21 cellular contexts compared by ENCODE assay signal in the genomic region with DNA sequence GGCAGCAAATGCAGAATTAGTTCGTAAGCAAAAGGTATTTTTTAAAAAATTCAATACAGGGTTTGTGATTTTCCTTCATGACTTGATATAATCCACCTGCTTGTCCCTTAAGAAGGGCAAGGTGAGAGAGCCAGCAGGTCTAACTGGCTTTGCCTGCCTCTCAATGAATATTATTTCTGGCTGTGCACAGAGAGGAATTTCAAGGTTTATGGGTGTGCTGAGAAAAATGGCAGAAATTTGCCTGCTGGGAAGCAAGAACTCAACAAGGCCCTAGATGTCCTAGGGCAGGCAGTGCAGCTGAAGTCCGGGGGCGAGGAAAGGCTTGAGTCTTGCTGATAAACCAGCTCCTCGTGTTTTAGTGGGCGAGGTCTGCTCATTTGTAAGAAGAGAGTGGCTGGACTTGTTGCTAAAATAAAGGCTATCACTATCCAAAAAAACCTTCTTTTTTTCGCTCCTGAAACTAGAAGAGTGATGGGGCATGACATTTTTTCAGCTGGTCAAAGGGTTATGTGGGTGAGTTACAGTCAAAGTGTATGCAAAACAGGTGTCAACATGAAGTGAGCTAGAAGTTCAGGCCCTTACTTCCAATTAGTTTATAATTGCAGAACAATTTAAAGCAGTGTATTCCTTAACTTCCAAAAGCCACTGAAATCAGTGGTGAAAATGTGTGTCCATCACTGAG.
DNase-seq lines count a peak whose midpoint lies in the region; ATAC-seq and TF ChIP-seq lines count a peak whose summit lies in the region.
"Had no signal": no experiment of that assay in that cellular context is flagged by ENCODE, and none has a peak within 500 bp of the region (broad histone marks: within the 10 kb centered on the region; RNA-seq: fewer than 3 reads in every experiment).

No MANE protein-coding gene starts in this region.

- H3K4me1 ChIP-seq in PC-9 (replicated peaks; ENCODE audit: insufficient read depth) (peaks cover 10% of the 10 kb centered on the region), trophoblast cell (ENCODE audit: control insufficient read depth in 1 of 2, insufficient read depth in 2 of 2, low read length in 2 of 2) (peaks cover 3 to 6% of the 10 kb centered on the region in 2 experiments), ovary (ENCODE audit: insufficient read depth) (peaks cover 4% of the 10 kb centered on the region), adrenal gland (replicated peaks in 1 of 2) (no peaks in the 10 kb centered on the region)
- H3K4me1 ChIP-seq: ascending aorta, HAP-1 had no signal

- no peaks in the 10 kb centered on the region for H3K9me2 ChIP-seq in PC-9 (ENCODE audit: insufficient read depth)

- H3K9me3 ChIP-seq in PC-9 (ENCODE audit: insufficient read depth, low read depth) (no peaks in the 10 kb centered on the region), trophoblast cell (ENCODE audit: insufficient read depth, low read depth, low read length) (peaks cover 2% of the 10 kb centered on the region), ovary (no peaks in the 10 kb centered on the region), adrenal gland (replicated peaks in 1 of 3) (no peaks in the 10 kb centered on the region)
- H3K9me3 ChIP-seq: ascending aorta, HAP-1 had no signal

- H3K9ac ChIP-seq in trophoblast cell (ENCODE audit: low read length) = no peak overlapping the region

- H3K27me3 ChIP-seq in PC-9 (ENCODE audit: insufficient read depth, low read depth) (no peaks in the 10 kb centered on the region), trophoblast cell (ENCODE audit: insufficient read depth, low read length) (no peaks in the 10 kb centered on the region), brain microvascular endothelial cell (replicated peaks) (no peaks in the 10 kb centered on the region), ovary (no peaks in the 10 kb centered on the region), adrenal gland (no peaks in the 10 kb centered on the region)
- H3K27me3 ChIP-seq: ascending aorta, heart left ventricle had no signal

- no peak overlapping the region for H2AK5ac ChIP-seq in trophoblast cell (ENCODE audit: low read length)

- H4K12ac ChIP-seq in trophoblast cell (ENCODE audit: low read depth, low read length) = no peak overlapping the region

- peaks cover 2% of the 10 kb centered on the region for H3K79me1 ChIP-seq in trophoblast cell (ENCODE audit: low read length)

- intact Hi-C loops in PC-9 (cut with micrococcal nuclease; ENCODE audit: unreplicated experiment) = no loop called here
- intact Hi-C loops in ovary (cut with DNase I) = no loop called here
- intact Hi-C loops in adrenal gland (cut with DNase I) = no loop called here

- H3K4ac ChIP-seq in trophoblast cell (ENCODE audit: low read depth, low read length) = no peak overlapping the region

- no peak overlapping the region for H4K8ac ChIP-seq in trophoblast cell (ENCODE audit: low read depth, low read length)

- DNase-seq in PC-9 = peak; percentile 25 to 66
- peak; percentile 48 to 58 for DNase-seq in trophoblast cell
- no peak for DNase-seq in brain microvascular endothelial cell
- DNase-seq in NK-92 (lab: John Stamatoyannopoulos, UW; ENCODE audit: unreplicated experiment) = no peak
- DNase-seq in ovary = no peak
- DNase-seq in adrenal gland = no peak
- DNase-seq: activated naive CD4-positive, alpha-beta T cell treated with Interleukin-2 at 50 U/mL for 16 hours; CD4-positive, CD25-positive, alpha-beta regulatory T cell; cerebellar nuclear complex; DMS153; effector memory CD4-positive, alpha-beta T cell; heart left ventricle; immature natural killer cell; NCI-H1436; retina had no signal

- H2AFZ ChIP-seq in PC-9 (no peak overlapping the region), trophoblast cell (ENCODE audit: insufficient read depth, low read length, poor library complexity) (no peak overlapping the region)

- no peak overlapping the region for H2BK5ac ChIP-seq in trophoblast cell (ENCODE audit: low read depth, low read length, poor library complexity)

- H3K36me3 ChIP-seq in PC-9 (ENCODE audit: low read depth) = no peaks in the 10 kb centered on the region
- no peaks in the 10 kb centered on the region for H3K36me3 ChIP-seq in trophoblast cell (ENCODE audit: control insufficient read depth in 1 of 2, insufficient read depth in 2 of 2, low read length in 2 of 2)
- H3K36me3 ChIP-seq in brain microvascular endothelial cell (replicated peaks) = no peaks in the 10 kb centered on the region
- H3K36me3 ChIP-seq in ovary = no peaks in the 10 kb centered on the region
- no peaks in the 10 kb centered on the region for H3K36me3 ChIP-seq in adrenal gland (replicated peaks in 1 of 2)
- H3K36me3 ChIP-seq: ascending aorta, HAP-1, heart left ventricle had no signal

- no peak overlapping the region for H2BK120ac ChIP-seq in trophoblast cell (ENCODE audit: insufficient read depth, low read length, poor library complexity)

- POLR2A ChIA-PET in PC-9 (lab: Charles Lee; ENCODE audit: unreplicated experiment) = interaction anchor here (0.6 kb wide), 1 partner anchor 385 kb away, joined by 8 read pairs; no protein-coding TSS in a partner anchor

- in situ Hi-C loops in brain microvascular endothelial cell (cut with HindIII; ENCODE audit: low pct_ligation_motif_present, low sequenced_read_pairs) = no loop called here

- ATAC-seq in GM18867 (IDR thresholded peaks at IDR 0.05; ENCODE audit: unreplicated experiment) = peak; percentile 86
- peak; percentile 79 for ATAC-seq in HG02852 (IDR thresholded peaks at IDR 0.05; ENCODE audit: unreplicated experiment)
- ATAC-seq: heart left ventricle, HepG2 had no signal

- H2BK12ac ChIP-seq in trophoblast cell (ENCODE audit: low read length) = no peak overlapping the region

- no peak overlapping the region for H3K18ac ChIP-seq in trophoblast cell (ENCODE audit: low read length)

- TF ChIP-seq POLR2A in ovary (IDR thresholded peaks at IDR 0.05) = no peak
- TF ChIP-seq POLR2A in adrenal gland (IDR thresholded peaks at IDR 0.05) = no peak

- no peak overlapping the region for H3K23ac ChIP-seq in trophoblast cell (ENCODE audit: low read length)

- no TSS peak for BruUV-seq in PC-9 (replicated peaks; lab: Mats Ljungman, UMichigan)

- 0 out of 2 replicates have a peak overlapping the region, but pooled peaks have one; percentile 19 for H3K27ac ChIP-seq in PC-9
- no peak overlapping the region for H3K27ac ChIP-seq in trophoblast cell (ENCODE audit: low read depth, low read length)
- H3K27ac ChIP-seq in brain microvascular endothelial cell = no peak overlapping the region
- no peak overlapping the region for H3K27ac ChIP-seq in ovary
- H3K27ac ChIP-seq in adrenal gland = no peak overlapping the region
- H3K27ac ChIP-seq: ascending aorta, heart left ventricle, VCaP had no signal

- no peak for TF ChIP-seq EP300 in ovary (IDR thresholded peaks at IDR 0.05)

- H3F3A ChIP-seq in PC-9 (ENCODE audit: insufficient read depth, low read depth) = no peaks in the 10 kb centered on the region

- H4K20me1 ChIP-seq in PC-9 (ENCODE audit: insufficient read depth) = no peaks in the 10 kb centered on the region

- no peak for TF ChIP-seq CTCF in PC-9 (conservative IDR thresholded peaks at IDR 0.05)
- no peak for TF ChIP-seq CTCF in brain microvascular endothelial cell (IDR thresholded peaks at IDR 0.05; ENCODE audit: low read depth, low read length, missing control alignments)
- TF ChIP-seq CTCF in ovary (IDR thresholded peaks at IDR 0.05) = no peak
- no peak for TF ChIP-seq CTCF in adrenal gland (IDR thresholded peaks at IDR 0.05)

- H3K4me3 ChIP-seq in PC-9 = no peak overlapping the region
- H3K4me3 ChIP-seq in trophoblast cell (ENCODE audit: low read depth, low read length) = no peak overlapping the region
- H3K4me3 ChIP-seq in brain microvascular endothelial cell (ENCODE audit: low read depth, low read length) = no peak overlapping the region
- no peak overlapping the region for H3K4me3 ChIP-seq in ovary
- H3K4me3 ChIP-seq in adrenal gland = no peak overlapping the region
- H3K4me3 ChIP-seq: ascending aorta, HAP-1, heart left ventricle had no signal

- H3K4me2 ChIP-seq in PC-9 (peak overlapping the region; percentile 23), trophoblast cell (ENCODE audit: low read length) (no peak overlapping the region)

- CTCF ChIA-PET in PC-9 (lab: Charles Lee) = no interaction called here

- H3K79me2 ChIP-seq in PC-9 (ENCODE audit: low read depth) (no peaks in the 10 kb centered on the region), trophoblast cell (ENCODE audit: control insufficient read depth, insufficient read depth, low read length, poor library complexity) (no peaks in the 10 kb centered on the region)

- WGBS in trophoblast cell (ENCODE audit: extremely low coverage, insufficient coverage, insufficient read length) = no CpG with 5 or more reads among the region's 6 CpGs
- 44 to 49% (median 48%) methylated on average over 6 of the region's 6 CpGs for WGBS in ovary, 3 donors
- WGBS in adrenal gland, 4 donors = 80 to 86% (median 82%) methylated on average over 6 of the region's 6 CpGs

- no peak overlapping the region for H3K14ac ChIP-seq in trophoblast cell (ENCODE audit: low read length)

- no peak overlapping the region for H4K91ac ChIP-seq in trophoblast cell (ENCODE audit: low read depth, low read length)

Comparison
In these comparisons a context has a peak if more than half of its experiments do, and no peak if none do; other contexts are left out.
1. DNase-seq: peak in PC-9 (2 of 2) and trophoblast cell (2 of 2); none in brain microvascular endothelial cell (single experiment), NK-92 (single experiment), ovary (0 of 5) and adrenal gland (0 of 7).